In the genomic region with DNA sequence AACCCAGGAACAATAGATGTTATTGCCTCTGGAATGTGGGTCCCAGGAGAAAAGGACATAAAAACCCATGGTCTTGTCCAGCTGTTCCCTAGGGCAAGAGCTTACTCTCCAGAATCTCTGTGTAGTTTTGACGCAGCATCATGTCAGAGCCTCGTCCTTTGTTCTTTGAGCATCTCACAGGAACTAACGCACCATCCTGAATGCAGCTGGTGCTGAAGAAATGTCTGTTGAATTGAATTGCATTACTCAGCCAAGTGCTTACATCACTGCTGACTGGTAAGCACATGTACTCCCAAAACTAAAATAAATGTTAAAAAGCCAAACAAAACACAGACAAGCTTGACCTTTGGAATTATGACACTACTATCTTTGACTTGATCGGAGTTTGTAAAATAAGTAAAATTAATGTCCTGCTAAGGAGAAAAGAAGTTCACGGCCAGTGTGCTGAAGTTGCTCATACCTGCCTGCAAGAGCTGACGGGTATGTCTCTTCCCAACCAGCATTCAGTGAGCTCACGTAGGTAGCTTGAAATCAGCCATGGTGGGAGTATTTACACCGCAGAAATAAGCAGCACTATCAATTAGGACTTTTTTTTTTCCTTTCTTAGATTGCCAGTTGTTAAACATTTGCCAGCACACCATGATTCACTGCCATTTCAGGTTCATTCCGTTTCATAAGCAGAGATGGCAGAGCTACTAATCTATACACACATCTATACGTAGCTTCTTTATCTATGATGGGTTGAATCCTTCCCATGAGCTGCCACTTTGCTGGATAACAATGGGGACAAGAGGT, we compare ENCODE assay signal across 19 cellular contexts.
DNase-seq lines count a peak whose midpoint lies in the region; ATAC-seq and TF ChIP-seq lines count a peak whose summit lies in the region.
"Had no signal": no experiment of that assay in that cellular context is flagged by ENCODE, and none has a peak within 500 bp of the region (broad histone marks: within the 10 kb centered on the region; RNA-seq: fewer than 3 reads in every experiment).

No MANE protein-coding gene starts in this region.

- DNase-seq in MCF 10A (ENCODE audit: unreplicated experiment) (peak; percentile 58), mammary epithelial cell (no peak), RWPE2 (ENCODE audit: low spot score) (no peak), fibroblast of the aortic adventitia (ENCODE audit: low read depth) (peak; percentile 90), smooth muscle cell (lab: John Stamatoyannopoulos, UW; ENCODE audit: unreplicated experiment) (no peak), NOMO-1 (lab: John Stamatoyannopoulos, UW; ENCODE audit: unreplicated experiment in 2 of 2) (no peak), posterior cingulate gyrus (no peak), MM.1S (no peak)
- DNase-seq: activated CD4-positive, alpha-beta T cell treated with anti-CD3 and anti-CD28 coated beads, Interleukin-2, amount 10 ng/mL, durations not matched to agents 7 days and 5 days; activated T-cell treated with anti-CD3 and anti-CD28 coated beads, Interleukin-2, amount 50 U/mL, for 4 hours; cerebellar nuclear complex; GF-D8; NCI-H1092; NCI-H82; ovary; SHP77 treated with DMSO at 0.1 percent for 48 hours; stimulated activated naive B cell treated with anti-CD40 and anti-IgM and Interleukin-4, amounts not matched to agents 10 μg/mL and 1 μg/mL and 100 μg/mL, for 72 hours; upper lobe of left lung had no signal

- H3K4me3 ChIP-seq in mammary epithelial cell (replicated peaks in 1 of 3; ENCODE audit: insufficient read depth in 1 of 3, low read depth in 2 of 3, low read length in 3 of 3): no peak overlapping the region
- H3K4me3 ChIP-seq in RWPE2 (ENCODE audit: severe bottlenecking): no peak overlapping the region
- H3K4me3 ChIP-seq in fibroblast of the aortic adventitia (ENCODE audit: low read depth, low read length): no peak overlapping the region
- H3K4me3 ChIP-seq in smooth muscle cell: no peak overlapping the region
- no peak overlapping the region for H3K4me3 ChIP-seq in MM.1S (ENCODE audit: low read length)
- H3K4me3 ChIP-seq: ovary, upper lobe of left lung had no signal

- dilution Hi-C loops in mammary epithelial cell (cut with HindIII; ENCODE audit: low sequenced_read_pairs): no loop called here

- BruUV-seq in MCF 10A (replicated peaks; lab: Mats Ljungman, UMichigan) (no TSS peak), mammary epithelial cell (replicated peaks; lab: Mats Ljungman, UMichigan) (no TSS peak)

- no peaks in the 10 kb centered on the region for H3K36me3 Mint-ChIP-seq in MCF 10A (ENCODE audit: insufficient read depth, unreplicated experiment)

- peaks cover 8% of the 10 kb centered on the region for H3K27me3 Mint-ChIP-seq in MCF 10A (ENCODE audit: insufficient read depth, unreplicated experiment)

- H3K79me2 ChIP-seq in mammary epithelial cell (ENCODE audit: insufficient read depth, low read length) (no peaks in the 10 kb centered on the region), smooth muscle cell (ENCODE audit: low read depth) (no peaks in the 10 kb centered on the region), MM.1S (ENCODE audit: low read length) (no peaks in the 10 kb centered on the region)

- 77% methylated on average over 10 of the region's 10 CpGs for WGBS in mammary epithelial cell (ENCODE audit: low coverage, missing lambda C conversion rate)
- WGBS in smooth muscle cell (ENCODE audit: low lambda C conversion rate): 55% methylated on average over 10 of the region's 10 CpGs

- CTCF ChIA-PET in MCF 10A (lab: Yijun Ruan, JAX) (interaction anchor here (0.6 to 15.8 kb wide), 16 partner anchors 12 to 568 kb away, joined by 3 to 326 read pairs (median 4); no protein-coding TSS in a partner anchor), mammary epithelial cell (lab: Charles Lee; ENCODE audit: low non-redundant PET) (no interaction called here)

- no peak overlapping the region for H3K4me2 ChIP-seq in mammary epithelial cell (ENCODE audit: insufficient read depth, low read depth, low read length)
- H3K4me2 ChIP-seq in smooth muscle cell: no peak overlapping the region
- H3K4me2 ChIP-seq in MM.1S (ENCODE audit: low read depth, low read length): no peak overlapping the region

- H3K27me3 ChIP-seq in mammary epithelial cell (ENCODE audit: insufficient read depth, low read length) (no peaks in the 10 kb centered on the region), RWPE2 (ENCODE audit: insufficient read depth, poor library complexity, severe bottlenecking) (no peaks in the 10 kb centered on the region), smooth muscle cell (ENCODE audit: low read depth) (no peaks in the 10 kb centered on the region), MM.1S (replicated peaks; ENCODE audit: insufficient read depth, low read length) (no peaks in the 10 kb centered on the region)
- H3K27me3 ChIP-seq: ovary, upper lobe of left lung had no signal

- H3K36me3 ChIP-seq in mammary epithelial cell (ENCODE audit: insufficient read depth, low read length) (no peaks in the 10 kb centered on the region), RWPE2 (ENCODE audit: low read depth) (no peaks in the 10 kb centered on the region), smooth muscle cell (ENCODE audit: low read depth) (no peaks in the 10 kb centered on the region), MM.1S (replicated peaks; ENCODE audit: insufficient read depth, low read length) (no peaks in the 10 kb centered on the region)
- H3K36me3 ChIP-seq: ovary, upper lobe of left lung had no signal

- in situ Hi-C loops in mammary epithelial cell (cut with MboI; ENCODE audit: low sequenced_read_pairs in 2 of 2): loop anchor here in 1 of 2 donors (10.0 kb wide), 1 partner anchor 381 kb away; no protein-coding TSS in a partner anchor

- no peak overlapping the region for H3K27ac ChIP-seq in mammary epithelial cell (ENCODE audit: insufficient read depth, low read depth, low read length)
- H3K27ac ChIP-seq in RWPE2 (ENCODE audit: poor library complexity, severe bottlenecking): no peak overlapping the region
- H3K27ac ChIP-seq in smooth muscle cell (ENCODE audit: low read depth): peak overlapping the region; percentile 71
- no peak overlapping the region for H3K27ac ChIP-seq in MM.1S (ENCODE audit: low read length)
- H3K27ac ChIP-seq: ovary, upper lobe of left lung had no signal

- peaks cover 30% of the 10 kb centered on the region for H3K4me1 Mint-ChIP-seq in MCF 10A (ENCODE audit: insufficient read depth, unreplicated experiment)
- H3K4me1 Mint-ChIP-seq: activated CD4-positive, alpha-beta T cell treated with anti-CD3 and anti-CD28 coated beads, Interleukin-2, amount 10 ng/mL, durations not matched to agents 7 days and 5 days had no signal

- H3K9me3 ChIP-seq in mammary epithelial cell (replicated peaks; ENCODE audit: insufficient read depth, low read length): no peaks in the 10 kb centered on the region
- H3K9me3 ChIP-seq in RWPE2 (ENCODE audit: severe bottlenecking): no peaks in the 10 kb centered on the region
- H3K9me3 ChIP-seq in smooth muscle cell (replicated peaks; ENCODE audit: low read depth): no peaks in the 10 kb centered on the region
- H3K9me3 ChIP-seq in MM.1S (replicated peaks; ENCODE audit: insufficient read depth, low read length): no peaks in the 10 kb centered on the region
- H3K9me3 ChIP-seq: ovary, upper lobe of left lung had no signal

- no peaks in the 10 kb centered on the region for H3F3A ChIP-seq in smooth muscle cell (ENCODE audit: low read depth)
- H3F3A ChIP-seq in MM.1S (ENCODE audit: insufficient read depth, low read length): no peaks in the 10 kb centered on the region

- H3K27ac Mint-ChIP-seq in MCF 10A (ENCODE audit: low read depth, unreplicated experiment): no peak overlapping the region
- H3K27ac Mint-ChIP-seq: activated CD4-positive, alpha-beta T cell treated with anti-CD3 and anti-CD28 coated beads, Interleukin-2, amount 10 ng/mL, durations not matched to agents 7 days and 5 days; stimulated activated naive B cell treated with anti-CD40 and anti-IgM and Interleukin-4, amounts not matched to agents 10 μg/mL and 1 μg/mL and 100 μg/mL, for 72 hours had no signal

- H3K9ac ChIP-seq in mammary epithelial cell (ENCODE audit: insufficient read depth, low read length) (no peak overlapping the region), smooth muscle cell (ENCODE audit: low read depth) (no peak overlapping the region), MM.1S (ENCODE audit: low read length) (no peak overlapping the region)

- H3K4me1 ChIP-seq in mammary epithelial cell (ENCODE audit: insufficient read depth, low read length) (no peaks in the 10 kb centered on the region), RWPE2 (ENCODE audit: insufficient read depth, poor library complexity, severe bottlenecking) (no peaks in the 10 kb centered on the region), smooth muscle cell (ENCODE audit: low read depth) (peaks cover 4% of the 10 kb centered on the region), MM.1S (ENCODE audit: low read length) (no peaks in the 10 kb centered on the region)
- H3K4me1 ChIP-seq: upper lobe of left lung had no signal

- TF ChIP-seq CTCF in MCF 10A (IDR thresholded peaks at IDR 0.05; ENCODE audit: unreplicated experiment) (no peak), mammary epithelial cell (conservative IDR thresholded peaks at IDR 0.05 in 1 of 2, IDR thresholded peaks at IDR 0.05 in 1 of 2; ENCODE audit: extremely low read depth in 1 of 2, insufficient read depth in 1 of 2, low read depth in 1 of 2, low read length in 2 of 2) (no peak), RWPE2 (IDR thresholded peaks at IDR 0.05; ENCODE audit: poor library complexity, severe bottlenecking) (no peak), fibroblast of the aortic adventitia (IDR thresholded peaks at IDR 0.05; ENCODE audit: insufficient read depth, low read length) (no peak), smooth muscle cell (IDR thresholded peaks at IDR 0.05; ENCODE audit: borderline replicate concordance, insufficient read depth, poor library complexity, severe bottlenecking) (no peak), MM.1S (IDR thresholded peaks at IDR 0.05; ENCODE audit: low read length) (no peak)

- H4K20me1 ChIP-seq in mammary epithelial cell (ENCODE audit: insufficient read depth, low read length) (no peaks in the 10 kb centered on the region), smooth muscle cell (ENCODE audit: low read depth) (no peaks in the 10 kb centered on the region), MM.1S (ENCODE audit: insufficient read depth, low read length) (no peaks in the 10 kb centered on the region)

- H2AFZ ChIP-seq in mammary epithelial cell (ENCODE audit: low read depth, low read length) (no peak overlapping the region), smooth muscle cell (ENCODE audit: low read depth) (no peak overlapping the region), MM.1S (ENCODE audit: low read length) (no peak overlapping the region)

- intact Hi-C loops in MCF 10A (cut with micrococcal nuclease) (loop anchor here (10.0 kb wide), 1 partner anchor 369 kb away; the partner anchor contains the start of gene NSG2), mammary epithelial cell (cut with micrococcal nuclease) (loop anchor here (10.0 kb wide), 1 partner anchor 1051 kb away; no protein-coding TSS in a partner anchor), posterior cingulate gyrus (cut with DNase I) (no loop called here)

- peak; percentile 42; the same call in 2 of the 3 replicates for ATAC-seq in RWPE2 (ENCODE audit: low read depth)
- ATAC-seq: activated T-cell treated with anti-CD3 and anti-CD28 coated beads, Interleukin-2, amount 50 U/mL, for 4 hours; HCT116; stimulated activated naive B cell treated with anti-CD40 and anti-IgM and Interleukin-4, amounts not matched to agents 10 μg/mL and 1 μg/mL and 100 μg/mL, for 72 hours had no signal

- POLR2A ChIA-PET in MCF 10A (lab: Yijun Ruan, JAX): interaction anchor here (0.6 to 2.1 kb wide), 7 partner anchors 30 to 1996 kb away, joined by 3 to 8 read pairs (median 4); no protein-coding TSS in a partner anchor

- H3K9me3 Mint-ChIP-seq in MCF 10A (ENCODE audit: unreplicated experiment): no peaks in the 10 kb centered on the region
- H3K9me3 Mint-ChIP-seq: activated CD4-positive, alpha-beta T cell treated with anti-CD3 and anti-CD28 coated beads, Interleukin-2, amount 10 ng/mL, durations not matched to agents 7 days and 5 days; activated T-cell treated with anti-CD3 and anti-CD28 coated beads, Interleukin-2, amount 50 U/mL, for 4 hours had no signal

- H3K4me3 Mint-ChIP-seq in MCF 10A (ENCODE audit: unreplicated experiment): no peak overlapping the region
- H3K4me3 Mint-ChIP-seq: activated CD4-positive, alpha-beta T cell treated with anti-CD3 and anti-CD28 coated beads, Interleukin-2, amount 10 ng/mL, durations not matched to agents 7 days and 5 days; activated T-cell treated with anti-CD3 and anti-CD28 coated beads, Interleukin-2, amount 50 U/mL, for 4 hours; stimulated activated naive B cell treated with anti-CD40 and anti-IgM and Interleukin-4, amounts not matched to agents 10 μg/mL and 1 μg/mL and 100 μg/mL, for 72 hours had no signal

- no peaks in the 10 kb centered on the region for H3K9me2 ChIP-seq in MM.1S (replicated peaks; ENCODE audit: insufficient read depth, low read length)

Comparison
In these comparisons a context has a peak if more than half of its experiments do, and no peak if none do; other contexts are left out.
1. DNase-seq: peak in MCF 10A (single experiment) and fibroblast of the aortic adventitia (single experiment); none in mammary epithelial cell (single experiment), RWPE2 (single experiment), smooth muscle cell (single experiment), NOMO-1 (0 of 2), posterior cingulate gyrus (0 of 10) and MM.1S (single experiment).